In the genomic region with DNA sequence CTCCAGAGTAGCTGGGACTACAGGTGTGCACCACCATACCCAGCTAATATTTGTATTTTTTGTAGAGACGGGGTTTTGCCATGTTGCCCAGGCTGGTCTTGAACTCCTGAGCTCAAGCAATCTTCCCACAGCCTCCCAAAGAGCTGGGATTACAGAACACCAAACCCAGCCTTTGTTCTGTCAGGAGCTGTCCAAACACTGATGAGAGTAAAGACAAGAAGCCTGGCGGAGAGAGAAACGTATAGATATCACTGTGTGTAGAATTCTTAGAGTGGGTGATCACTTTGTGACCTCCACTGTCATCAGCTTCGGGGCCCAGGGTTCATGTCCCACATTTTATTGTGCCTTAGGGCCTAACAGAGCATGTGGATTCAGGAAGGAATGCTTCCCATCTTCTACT, we compare ENCODE assay signal across 20 cellular contexts.
A peak's percentile ranks its signal among the peaks of the same experiment; 100 is the strongest.
DNase-seq lines count a peak whose midpoint lies in the region; ATAC-seq and TF ChIP-seq lines count a peak whose summit lies in the region.
"Had no signal": no experiment of that assay in that cellular context is flagged by ENCODE, and none has a peak within 500 bp of the region (broad histone marks: within the 10 kb centered on the region; RNA-seq: fewer than 3 reads in every experiment).

No MANE protein-coding gene starts in this region.

- H3K9me2 ChIP-seq in GM23338 (ENCODE audit: insufficient read depth), result no peaks in the 10 kb centered on the region

- H4K20me1 ChIP-seq in GM23338 (replicated peaks; ENCODE audit: insufficient read depth), result no peaks in the 10 kb centered on the region

- H3K9me3 Mint-ChIP-seq in GM23338 (peaks cover 4% of the 10 kb centered on the region; the same call in 1 of the 3 replicates), osteocyte (ENCODE audit: unreplicated experiment) (peaks cover 8% of the 10 kb centered on the region), type B pancreatic cell (peaks cover under 1% of the 10 kb centered on the region)
- H3K9me3 Mint-ChIP-seq: CD4-positive, alpha-beta T cell had no signal

- no peaks in the 10 kb centered on the region for H3K27me3 ChIP-seq in GM23338 (ENCODE audit: insufficient read depth)
- H3K27me3 ChIP-seq: BE2C had no signal

- H3K36me3 ChIP-seq in GM23338 (ENCODE audit: insufficient read depth), result no peaks in the 10 kb centered on the region
- H3K36me3 ChIP-seq: BE2C had no signal

- no peak for TF ChIP-seq RAD21 in Ishikawa (IDR thresholded peaks at IDR 0.05; ENCODE audit: low read depth)

- H3K27ac ChIP-seq in GM23338 (ENCODE audit: low read depth), result no peak overlapping the region

- H3K79me2 ChIP-seq in GM23338 (replicated peaks; ENCODE audit: insufficient read depth), result no peaks in the 10 kb centered on the region

- TF ChIP-seq EP300 in Ishikawa (IDR thresholded peaks at IDR 0.05; ENCODE audit: borderline replicate concordance), result no peak

- 0 out of 2 replicates have a peak, but pooled peaks cover 3% of the 10 kb centered on the region for H3K4me1 ChIP-seq in GM23338 (ENCODE audit: insufficient read depth)
- H3K4me1 ChIP-seq: BE2C, Caco-2 had no signal

- H3K27me3 Mint-ChIP-seq in GM23338 (ENCODE audit: insufficient read depth, low read depth, poor library complexity), result peaks cover 5% of the 10 kb centered on the region
- H3K27me3 Mint-ChIP-seq in osteocyte (ENCODE audit: unreplicated experiment), result no peaks in the 10 kb centered on the region
- H3K27me3 Mint-ChIP-seq in type B pancreatic cell, result no peaks in the 10 kb centered on the region
- H3K27me3 Mint-ChIP-seq: CD4-positive, alpha-beta T cell; IgD-negative memory B cell had no signal

- no peak overlapping the region for H2AFZ ChIP-seq in GM23338

- peak; percentile 44; the same call in 2 of the 3 replicates for ATAC-seq in GM23338
- no peak for ATAC-seq in HG03108 (IDR thresholded peaks at IDR 0.05; ENCODE audit: unreplicated experiment)
- ATAC-seq: HCT116, HepG2 had no signal

- H3K4me1 Mint-ChIP-seq in GM23338 (no peaks in the 10 kb centered on the region), osteocyte (ENCODE audit: unreplicated experiment) (peaks cover 10% of the 10 kb centered on the region), type B pancreatic cell (ENCODE audit: unreplicated experiment) (no peaks in the 10 kb centered on the region)

- H3K36me3 Mint-ChIP-seq in GM23338 (ENCODE audit: low read depth) (peaks cover 7% of the 10 kb centered on the region; the same call in 1 of the 3 replicates), osteocyte (ENCODE audit: unreplicated experiment) (no peaks in the 10 kb centered on the region), type B pancreatic cell (peaks cover under 1% of the 10 kb centered on the region)

- H3K4me3 Mint-ChIP-seq in GM23338, result no peak overlapping the region
- H3K4me3 Mint-ChIP-seq in osteocyte (ENCODE audit: unreplicated experiment), result no peak overlapping the region
- H3K4me3 Mint-ChIP-seq in type B pancreatic cell, result no peak overlapping the region
- H3K4me3 Mint-ChIP-seq: CD4-positive, alpha-beta T cell; IgD-negative memory B cell had no signal

- TF ChIP-seq CTCF in GM23338 (conservative IDR thresholded peaks at IDR 0.05; ENCODE audit: low read depth in 2 of 2) (no peak), osteocyte (IDR thresholded peaks at IDR 0.05) (no peak), type B pancreatic cell (conservative IDR thresholded peaks at IDR 0.05) (no peak)

- no peaks in the 10 kb centered on the region for H3F3A ChIP-seq in GM23338 (replicated peaks; ENCODE audit: low read depth)

- H3K4me3 ChIP-seq in GM23338, result no peak overlapping the region

- no peak overlapping the region for H3K4me2 ChIP-seq in GM23338

- H3K27ac Mint-ChIP-seq in GM23338, result no peak overlapping the region
- peak overlapping the region; percentile 12 for H3K27ac Mint-ChIP-seq in osteocyte (ENCODE audit: unreplicated experiment)
- H3K27ac Mint-ChIP-seq in type B pancreatic cell, result no peak overlapping the region
- H3K27ac Mint-ChIP-seq: CD4-positive, alpha-beta T cell; IgD-negative memory B cell had no signal

- DNase-seq in GM23338 (ENCODE audit: low spot score) (peak; percentile 17), left kidney (ENCODE audit: low read depth, low spot score) (peak; percentile 18), osteocyte (ENCODE audit: extremely low spot score, unreplicated experiment) (no peak), type B pancreatic cell (ENCODE audit: extremely low spot score, unreplicated experiment) (no peak), dermis blood vessel endothelial cell (no peak)
- DNase-seq: ACHN; BE2C; C1 segment of cervical spinal cord; Caco-2; CD4-positive, alpha-beta T cell; DMS153; DMS79; GDM1; GOT3; H7 had no signal

TF ChIP-seq in GM23338, 12 proteins besides CTCF, POLR2A, EP300 and RAD21:
- no peak for TF ChIP-seq EZH2phosphoT487 (IDR thresholded peaks at IDR 0.05; ENCODE audit: unreplicated experiment)
- TF ChIP-seq CREB1 (CRISPR knock-in tag; IDR thresholded peaks at IDR 0.05; ENCODE audit: low read depth), result no peak
- TF ChIP-seq JUNB (IDR thresholded peaks at IDR 0.05; ENCODE audit: unreplicated experiment), result no peak
- TF ChIP-seq, protein P1, sequence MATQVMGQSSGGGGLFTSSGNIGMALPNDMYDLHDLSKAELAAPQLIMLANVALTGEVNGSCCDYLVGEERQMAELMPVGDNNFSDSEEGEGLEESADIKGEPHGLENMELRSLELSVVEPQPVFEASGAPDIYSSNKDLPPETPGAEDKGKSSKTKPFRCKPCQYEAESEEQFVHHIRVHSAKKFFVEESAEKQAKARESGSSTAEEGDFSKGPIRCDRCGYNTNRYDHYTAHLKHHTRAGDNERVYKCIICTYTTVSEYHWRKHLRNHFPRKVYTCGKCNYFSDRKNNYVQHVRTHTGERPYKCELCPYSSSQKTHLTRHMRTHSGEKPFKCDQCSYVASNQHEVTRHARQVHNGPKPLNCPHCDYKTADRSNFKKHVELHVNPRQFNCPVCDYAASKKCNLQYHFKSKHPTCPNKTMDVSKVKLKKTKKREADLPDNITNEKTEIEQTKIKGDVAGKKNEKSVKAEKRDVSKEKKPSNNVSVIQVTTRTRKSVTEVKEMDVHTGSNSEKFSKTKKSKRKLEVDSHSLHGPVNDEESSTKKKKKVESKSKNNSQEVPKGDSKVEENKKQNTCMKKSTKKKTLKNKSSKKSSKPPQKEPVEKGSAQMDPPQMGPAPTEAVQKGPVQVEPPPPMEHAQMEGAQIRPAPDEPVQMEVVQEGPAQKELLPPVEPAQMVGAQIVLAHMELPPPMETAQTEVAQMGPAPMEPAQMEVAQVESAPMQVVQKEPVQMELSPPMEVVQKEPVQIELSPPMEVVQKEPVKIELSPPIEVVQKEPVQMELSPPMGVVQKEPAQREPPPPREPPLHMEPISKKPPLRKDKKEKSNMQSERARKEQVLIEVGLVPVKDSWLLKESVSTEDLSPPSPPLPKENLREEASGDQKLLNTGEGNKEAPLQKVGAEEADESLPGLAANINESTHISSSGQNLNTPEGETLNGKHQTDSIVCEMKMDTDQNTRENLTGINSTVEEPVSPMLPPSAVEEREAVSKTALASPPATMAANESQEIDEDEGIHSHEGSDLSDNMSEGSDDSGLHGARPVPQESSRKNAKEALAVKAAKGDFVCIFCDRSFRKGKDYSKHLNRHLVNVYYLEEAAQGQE (IDR thresholded peaks at IDR 0.05; ENCODE audit: unreplicated experiment), result peak; percentile 53
- TF ChIP-seq EZH2 (IDR thresholded peaks at IDR 0.05; ENCODE audit: low read depth, unreplicated experiment), result no peak
- no peak for TF ChIP-seq POLR2AphosphoS5 (IDR thresholded peaks at IDR 0.05; ENCODE audit: low read depth)
- TF ChIP-seq STAT1 (IDR thresholded peaks at IDR 0.05; ENCODE audit: unreplicated experiment), result no peak

TF ChIP-seq in Ishikawa, 13 proteins besides CTCF, POLR2A, EP300 and RAD21:
- TF ChIP-seq, protein P1 (IDR thresholded peaks at IDR 0.05; ENCODE audit: low read depth), result peak; percentile 54
- no peak for TF ChIP-seq FOXM1 (IDR thresholded peaks at IDR 0.05; ENCODE audit: borderline replicate concordance, low read depth)

Comparison
In these comparisons a context has a peak if more than half of its experiments do, and no peak if none do; other contexts are left out.
1. DNase-seq: peak in GM23338 (single experiment) and left kidney (single experiment); none in osteocyte (single experiment), type B pancreatic cell (single experiment) and dermis blood vessel endothelial cell (single experiment).